Comparison of ENCODE assay signal across 25 cellular contexts in the genomic region with DNA sequence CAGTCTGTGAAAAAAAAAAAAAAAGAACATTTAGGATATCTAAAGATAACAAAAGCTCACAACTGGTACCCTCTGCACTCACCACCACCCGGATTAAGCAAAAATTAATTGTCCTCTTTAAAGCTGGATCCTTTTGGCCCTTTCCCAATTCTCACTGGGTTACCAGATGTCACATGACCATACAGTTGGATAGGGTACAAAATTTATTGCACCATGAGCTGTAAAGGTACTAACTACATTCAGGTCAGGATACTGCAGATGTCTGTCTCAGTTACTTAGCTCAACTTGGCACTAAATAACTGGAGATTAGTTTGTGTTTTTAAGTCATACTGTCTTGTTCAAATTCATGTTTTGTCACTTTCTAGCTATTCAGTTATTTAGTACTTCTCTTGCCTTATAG.
DNase-seq lines count a peak whose midpoint lies in the region; ATAC-seq, FAIRE-seq and TF ChIP-seq lines count a peak whose summit lies in the region.
"Had no signal": no experiment of that assay in that cellular context is flagged by ENCODE, and none has a peak within 500 bp of the region (broad histone marks: within the 10 kb centered on the region; RNA-seq: fewer than 3 reads in every experiment).

No MANE protein-coding gene starts in this region.

- POLR2A ChIA-PET in K562 (lab: Yijun Ruan, JAX) = no interaction called here

- H4K20me1 ChIP-seq in K562 (replicated peaks; ENCODE audit: control insufficient read depth, insufficient read depth, low read length) = no peaks in the 10 kb centered on the region
- no peaks in the 10 kb centered on the region for H4K20me1 ChIP-seq in MM.1S (ENCODE audit: insufficient read depth, low read length)

- H3K9ac ChIP-seq in K562 (ENCODE audit: insufficient read depth in 1 of 2, low read depth in 2 of 2, low read length in 2 of 2) (no peak overlapping the region), MM.1S (ENCODE audit: low read length) (no peak overlapping the region)
- H3K9ac ChIP-seq: GM23248 had no signal

- no peak for ATAC-seq in K562
- ATAC-seq in mucosa of descending colon = peak; percentile 59
- ATAC-seq: naive thymus-derived CD4-positive, alpha-beta T cell; T-helper 17 cell had no signal

- no peak overlapping the region for H2AFZ ChIP-seq in K562 (ENCODE audit: low read depth, low read length)
- H2AFZ ChIP-seq in MM.1S (ENCODE audit: low read length) = no peak overlapping the region
- H2AFZ ChIP-seq: GM23248 had no signal

- TF ChIP-seq CTCF in K562 (IDR thresholded peaks at IDR 0.05 in 2 of 3, conservative IDR thresholded peaks at IDR 0.05 in 1 of 3; ENCODE audit: insufficient read depth in 2 of 3, low read depth in 1 of 3, low read length in 3 of 3) (no peak), mucosa of descending colon (IDR thresholded peaks at IDR 0.05) (no peak), MM.1S (IDR thresholded peaks at IDR 0.05; ENCODE audit: low read length) (no peak), lower leg skin (IDR thresholded peaks at IDR 0.05) (no peak)

- no peak overlapping the region for H3K27ac ChIP-seq in K562 (ENCODE audit: extremely low read depth, low read depth, low read length)
- no peak overlapping the region for H3K27ac ChIP-seq in MM.1S (ENCODE audit: low read length)
- H3K27ac ChIP-seq: GM23248, right atrium auricular region, SK-N-MC, thyroid gland had no signal

- CTCF ChIA-PET in K562 (lab: Yijun Ruan, JAX; ENCODE audit: low intra/inter-chr PET ratio) = no interaction called here

- no peak for TF ChIP-seq RAD21 in K562 (CRISPR knock-in tag; conservative IDR thresholded peaks at IDR 0.05 in 1 of 2, IDR thresholded peaks at IDR 0.05 in 1 of 2)

- BruUV-seq in K562 (replicated peaks; lab: Mats Ljungman, UMichigan) = no TSS peak

- no peaks in the 10 kb centered on the region for H3K27me3 ChIP-seq in K562 (ENCODE audit: control insufficient read depth in 2 of 2, insufficient read depth in 2 of 2, low read length in 2 of 2)
- no peaks in the 10 kb centered on the region for H3K27me3 ChIP-seq in MM.1S (replicated peaks; ENCODE audit: insufficient read depth, low read length)
- H3K27me3 ChIP-seq: right atrium auricular region, thyroid gland had no signal

- H3K4me1 ChIP-seq in K562 (replicated peaks in 1 of 2; ENCODE audit: control insufficient read depth in 2 of 2, insufficient read depth in 2 of 2, low read length in 2 of 2) (no peaks in the 10 kb centered on the region), mucosa of descending colon (ENCODE audit: low read depth) (no peaks in the 10 kb centered on the region), MM.1S (ENCODE audit: low read length) (no peaks in the 10 kb centered on the region)
- H3K4me1 ChIP-seq: right atrium auricular region had no signal

- no peaks in the 10 kb centered on the region; the same call in 1 of the 2 replicates for H3K9me2 ChIP-seq in MM.1S (replicated peaks; ENCODE audit: insufficient read depth, low read length)

- H3K36me3 ChIP-seq in K562 (ENCODE audit: control insufficient read depth, insufficient read depth, low read length) = no peaks in the 10 kb centered on the region
- no peaks in the 10 kb centered on the region for H3K36me3 ChIP-seq in mucosa of descending colon (ENCODE audit: low read depth)
- no peaks in the 10 kb centered on the region for H3K36me3 ChIP-seq in MM.1S (replicated peaks; ENCODE audit: insufficient read depth, low read length)
- H3K36me3 ChIP-seq: right atrium auricular region, thyroid gland had no signal

- in situ Hi-C loops in G401 (cut with HindIII; ENCODE audit: low sequenced_read_pairs) = no loop called here
- in situ Hi-C loops in K562 (cut with MboI) = no loop called here

- no peak for TF ChIP-seq POLR2A in K562 (conservative IDR thresholded peaks at IDR 0.05)
- no peak for TF ChIP-seq POLR2A in lower leg skin (IDR thresholded peaks at IDR 0.05)

- H3K9me1 ChIP-seq in K562 (ENCODE audit: control insufficient read depth, insufficient read depth, low read length) = no peaks in the 10 kb centered on the region

- H3K79me2 ChIP-seq in K562 (ENCODE audit: control insufficient read depth, insufficient read depth, low read length) = no peaks in the 10 kb centered on the region
- no peaks in the 10 kb centered on the region for H3K79me2 ChIP-seq in MM.1S (ENCODE audit: low read length)

- FAIRE-seq in K562 (lab: Jason Lieb, UNC) = no peak
- FAIRE-seq: GM12892, HTR-8/SVneo had no signal

- 0% methylated on average over 1 of the region's 1 CpG for WGBS in K562 (ENCODE audit: insufficient coverage, low coverage, missing lambda C conversion rate)
- whole genome bisulfite sequencing in lower leg skin, 2 donors = 51 to 60% methylated on average over 1 of the region's 1 CpG

- intact Hi-C loops in K562 (cut with micrococcal nuclease) (no loop called here), mucosa of descending colon (cut with DNase I, micrococcal nuclease) (no loop called here), lower leg skin (cut with DNase I; ENCODE audit: low total_unique reads) (no loop called here)

- H3F3A ChIP-seq in MM.1S (ENCODE audit: insufficient read depth, low read length) = no peaks in the 10 kb centered on the region

- peak; percentile 24 for DNase-seq in NCI-H1105 treated with DMSO at 0.1 percent for 48 hours (lab: John Stamatoyannopoulos, UW)
- DNase-seq in NCI-H1105 (lab: John Stamatoyannopoulos, UW) = no peak
- peak; percentile 3 for DNase-seq in G401 (ENCODE audit: low spot score)
- no peak for DNase-seq in K562 (ENCODE audit: extremely low read depth in 1 of 4, low spot score in 3 of 4)
- DNase-seq in mucosa of descending colon = no peak
- DNase-seq in NCI-H345 (lab: John Stamatoyannopoulos, UW) = no peak
- no peak for DNase-seq in MM.1S
- no peak for DNase-seq in lower leg skin (ENCODE audit: low spot score in 2 of 2)
- DNase-seq: activated CD4-positive, alpha-beta T cell treated with anti-CD3 and anti-CD28 coated beads, Interleukin-2, amount 10 ng/mL, durations not matched to agents 7 days and 5 days; activated naive CD8-positive, alpha-beta T cell treated with anti-CD3 and anti-CD28 coated beads for 36 hours; DMS79 treated with DMSO at 0.1 percent for 48 hours; effector CD8-positive, alpha-beta T cell; erythroblast; GM23248; Karpas-422; naive thymus-derived CD4-positive, alpha-beta T cell; NCI-H1417 treated with DMSO at 0.1 percent for 48 hours; NCI-H2227 treated with DMSO at 0.1 percent for 48 hours; occipital lobe; T-helper 17 cell; thyroid gland had no signal

- H3K4me3 ChIP-seq in K562 (no peak overlapping the region), mucosa of descending colon (no peak overlapping the region), MM.1S (ENCODE audit: low read length) (no peak overlapping the region), lower leg skin (ENCODE audit: low read depth, poor library complexity, severe bottlenecking) (no peak overlapping the region)
- H3K4me3 ChIP-seq: GM23248, right atrium auricular region, SK-N-MC, thyroid gland had no signal

- TF ChIP-seq EP300 in K562 (IDR thresholded peaks at IDR 0.05; ENCODE audit: low read length) = no peak

- no peaks in the 10 kb centered on the region for H3K9me3 ChIP-seq in K562 (replicated peaks; ENCODE audit: control insufficient read depth, insufficient read depth, low read depth, low read length)
- no peaks in the 10 kb centered on the region for H3K9me3 ChIP-seq in mucosa of descending colon
- H3K9me3 ChIP-seq in MM.1S (replicated peaks; ENCODE audit: insufficient read depth, low read length) = no peaks in the 10 kb centered on the region
- H3K9me3 ChIP-seq: right atrium auricular region, thyroid gland had no signal

- H3K4me2 ChIP-seq in K562 (ENCODE audit: insufficient read depth, low read length) = no peak overlapping the region
- no peak overlapping the region for H3K4me2 ChIP-seq in MM.1S (ENCODE audit: low read depth, low read length)

TF ChIP-seq in K562, 482 proteins besides CTCF, POLR2A, EP300 and RAD21:
- TF ChIP-seq, protein P1, sequence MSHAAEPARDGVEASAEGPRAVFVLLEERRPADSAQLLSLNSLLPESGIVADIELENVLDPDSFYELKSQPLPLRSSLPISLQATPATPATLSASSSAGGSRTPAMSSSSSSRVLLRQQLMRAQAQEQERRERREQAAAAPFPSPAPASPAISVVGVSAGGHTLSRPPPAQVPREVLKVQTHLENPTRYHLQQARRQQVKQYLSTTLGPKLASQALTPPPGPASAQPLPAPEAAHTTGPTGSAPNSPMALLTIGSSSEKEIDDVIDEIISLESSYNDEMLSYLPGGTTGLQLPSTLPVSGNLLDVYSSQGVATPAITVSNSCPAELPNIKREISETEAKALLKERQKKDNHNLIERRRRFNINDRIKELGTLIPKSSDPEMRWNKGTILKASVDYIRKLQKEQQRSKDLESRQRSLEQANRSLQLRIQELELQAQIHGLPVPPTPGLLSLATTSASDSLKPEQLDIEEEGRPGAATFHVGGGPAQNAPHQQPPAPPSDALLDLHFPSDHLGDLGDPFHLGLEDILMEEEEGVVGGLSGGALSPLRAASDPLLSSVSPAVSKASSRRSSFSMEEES (CRISPR knock-in tag; IDR thresholded peaks at IDR 0.05) = peak; percentile 70
- TF ChIP-seq MYNN (IDR thresholded peaks at IDR 0.05) (no peak), MYNN (CRISPR knock-in tag; IDR thresholded peaks at IDR 0.05) (no peak)

Comparison
In these comparisons a context has a peak if more than half of its experiments do, and no peak if none do; other contexts are left out.
1. DNase-seq: peak in NCI-H1105 treated with DMSO at 0.1 percent for 48 hours (single experiment) and G401 (single experiment); none in NCI-H1105 (single experiment), K562 (0 of 4), mucosa of descending colon (0 of 3), NCI-H345 (single experiment), MM.1S (single experiment) and lower leg skin (0 of 2).